ENCODE assay signal across 11 cellular contexts in genomic region chr6:125102901-125103300, GRCh38. TPM values are rescaled to one million over a fixed set of nuclear protein-coding genes. Genes with fewer than 3 reads are reported as not detected.
DNase-seq lines count a peak whose midpoint lies in the region; ATAC-seq, FAIRE-seq and TF ChIP-seq lines count a peak whose summit lies in the region.
"Had no signal": no experiment of that assay in that cellular context is flagged by ENCODE, and none has a peak within 500 bp of the region (broad histone marks: within the 10 kb centered on the region; RNA-seq: fewer than 3 reads in every experiment).

No MANE protein-coding gene starts in this region.

- TF ChIP-seq POLR2A in esophagus muscularis mucosa (IDR thresholded peaks at IDR 0.05; ENCODE audit: low read depth): no peak

- no peaks in the 10 kb centered on the region for H3K36me3 Mint-ChIP-seq in activated CD8-positive, alpha-beta T cell treated with anti-CD3 and anti-CD28 coated beads for 36 hours (ENCODE audit: low read depth)

- no peak overlapping the region for H3K4me3 ChIP-seq in RWPE2 (ENCODE audit: severe bottlenecking)
- no peak overlapping the region for H3K4me3 ChIP-seq in esophagus muscularis mucosa
- no peak overlapping the region for H3K4me3 ChIP-seq in psoas muscle

- DNase-seq in EL (peak; percentile 95), RWPE2 (ENCODE audit: low spot score) (peak; percentile 77), esophagus muscularis mucosa (ENCODE audit: extremely low spot score) (no peak), psoas muscle (no peak), frontal cortex (ENCODE audit: low spot score in 2 of 2) (no peak)
- DNase-seq in activated CD8-positive, alpha-beta T cell treated with anti-CD3 and anti-CD28 coated beads for 36 hours: no peak
- DNase-seq: NCI-H510A; stimulated activated CD4-positive, alpha-beta T cell treated with anti-CD3 and anti-CD28 coated beads, Interleukin-2, amount 100 ng/mL, for 48 hours had no signal

- TF ChIP-seq CTCF in RWPE2 (IDR thresholded peaks at IDR 0.05; ENCODE audit: poor library complexity, severe bottlenecking) (no peak), esophagus muscularis mucosa (IDR thresholded peaks at IDR 0.05) (no peak), psoas muscle (IDR thresholded peaks at IDR 0.05) (no peak)
- TF ChIP-seq CTCF in activated CD8-positive, alpha-beta T cell treated with anti-CD3 and anti-CD28 coated beads for 36 hours (IDR thresholded peaks at IDR 0.05): no peak

- no peak overlapping the region for H3K4me3 Mint-ChIP-seq in activated CD8-positive, alpha-beta T cell treated with anti-CD3 and anti-CD28 coated beads for 36 hours
- H3K4me3 Mint-ChIP-seq: T-helper 2 cell treated with Interferon-gamma antibody and Interleukin-4, amounts not matched to agents 5 μg/mL and 100 μg/mL, for 36 hours had no signal

- no peak overlapping the region for H3K27ac Mint-ChIP-seq in activated CD8-positive, alpha-beta T cell treated with anti-CD3 and anti-CD28 coated beads for 36 hours
- H3K27ac Mint-ChIP-seq: T-helper 2 cell treated with Interferon-gamma antibody and Interleukin-4, amounts not matched to agents 5 μg/mL and 100 μg/mL, for 36 hours had no signal

- CTCF ChIA-PET in activated CD8-positive, alpha-beta T cell treated with anti-CD3 and anti-CD28 coated beads for 36 hours (lab: Charles Lee): interaction anchor here (1.1 kb wide), 1 partner anchor 11 kb away, joined by 3 read pairs; no protein-coding TSS in a partner anchor

- no peaks in the 10 kb centered on the region for H3K9me3 Mint-ChIP-seq in activated CD8-positive, alpha-beta T cell treated with anti-CD3 and anti-CD28 coated beads for 36 hours
- H3K9me3 Mint-ChIP-seq: T-helper 2 cell treated with Interferon-gamma antibody and Interleukin-4, amounts not matched to agents 5 μg/mL and 100 μg/mL, for 36 hours had no signal

- H3K4me1 ChIP-seq in RWPE2 (ENCODE audit: insufficient read depth, poor library complexity, severe bottlenecking): peaks cover 33% of the 10 kb centered on the region
- peaks cover 11 to 55% (median 41%) of the 10 kb centered on the region in 4 donors for H3K4me1 ChIP-seq in esophagus muscularis mucosa
- H3K4me1 ChIP-seq in psoas muscle: no peaks in the 10 kb centered on the region

- ATAC-seq in RWPE2 (ENCODE audit: low read depth) (peak; percentile 95), psoas muscle (peak in 3 of 4 donors; percentile 45 to 62 (median 55)), GM19328 (IDR thresholded peaks at IDR 0.05; ENCODE audit: unreplicated experiment) (no peak), HG03565 (IDR thresholded peaks at IDR 0.05; ENCODE audit: unreplicated experiment) (no peak)
- ATAC-seq in activated CD8-positive, alpha-beta T cell treated with anti-CD3 and anti-CD28 coated beads for 36 hours: no peak

- FAIRE-seq in frontal cortex (lab: Jason Lieb, UNC): no peak

- peaks cover 10% of the 10 kb centered on the region for H3K27me3 Mint-ChIP-seq in activated CD8-positive, alpha-beta T cell treated with anti-CD3 and anti-CD28 coated beads for 36 hours

- no peaks in the 10 kb centered on the region for H3K9me3 ChIP-seq in RWPE2 (ENCODE audit: severe bottlenecking)
- H3K9me3 ChIP-seq in esophagus muscularis mucosa: no peaks in the 10 kb centered on the region
- no peaks in the 10 kb centered on the region for H3K9me3 ChIP-seq in psoas muscle

- intact Hi-C loops in esophagus muscularis mucosa (cut with DNase I) (no loop called here), psoas muscle (cut with DNase I) (no loop called here)
- intact Hi-C loops in activated CD8-positive, alpha-beta T cell treated with anti-CD3 and anti-CD28 coated beads for 36 hours (cut with micrococcal nuclease): no loop called here

- WGBS in esophagus muscularis mucosa: 64% methylated on average over 2 of the region's 2 CpGs
- 69 to 79% (median 70%) methylated on average over 2 of the region's 2 CpGs for WGBS in psoas muscle, 3 donors

- H3K27ac ChIP-seq in RWPE2 (ENCODE audit: poor library complexity, severe bottlenecking) (peak overlapping the region; percentile 92), esophagus muscularis mucosa (replicated peaks in 1 of 4) (peak overlapping the region; percentile 34 to 69 (median 60)), psoas muscle (no peak overlapping the region)

- H3K27me3 ChIP-seq in RWPE2 (ENCODE audit: insufficient read depth, poor library complexity, severe bottlenecking) (no peaks in the 10 kb centered on the region), esophagus muscularis mucosa (no peaks in the 10 kb centered on the region), psoas muscle (ENCODE audit: insufficient read depth in 3 of 3, low read length in 2 of 3) (no peaks in the 10 kb centered on the region)

- POLR2A ChIA-PET in activated CD8-positive, alpha-beta T cell treated with anti-CD3 and anti-CD28 coated beads for 36 hours (lab: Charles Lee): no interaction called here

- H3K4me1 Mint-ChIP-seq in activated CD8-positive, alpha-beta T cell treated with anti-CD3 and anti-CD28 coated beads for 36 hours (ENCODE audit: low read depth): no peaks in the 10 kb centered on the region

- no peak for TF ChIP-seq EP300 in esophagus muscularis mucosa (IDR thresholded peaks at IDR 0.05)

- H3K36me3 ChIP-seq in RWPE2 (ENCODE audit: low read depth): no peaks in the 10 kb centered on the region
- H3K36me3 ChIP-seq in esophagus muscularis mucosa: no peaks in the 10 kb centered on the region
- H3K36me3 ChIP-seq in psoas muscle (ENCODE audit: insufficient read depth in 1 of 2, low read depth in 1 of 2): no peaks in the 10 kb centered on the region

RNA-seq across cellular contexts. Expression of gene TPD52L1, which starts 50.7 kb away (rescaled TPM):
- total RNA-seq in esophagus muscularis mucosa (10 to 100 TPM; 18.7 to 46.4 (median 31.1) TPM), psoas muscle (100 to 1,000 TPM; 106 to 150 (median 136) TPM), frontal cortex (9.4 TPM)
- polyA plus RNA-seq in psoas muscle: 10 to 100 TPM; 51.8 to 98.6 (median 67.4) TPM
- total RNA-seq in activated CD8-positive, alpha-beta T cell treated with anti-CD3 and anti-CD28 coated beads for 36 hours: 1 to 10 TPM in 1 of 2 experiments, under 1 TPM in 1; 0.52 to 1.1 TPM

Comparison
In these comparisons a context has a peak if more than half of its experiments do, and no peak if none do; other contexts are left out.
1. DNase-seq: peak in EL (single experiment) and RWPE2 (single experiment); none in esophagus muscularis mucosa (single experiment), psoas muscle (0 of 2), frontal cortex (0 of 2) and activated CD8-positive, alpha-beta T cell treated with anti-CD3 and anti-CD28 coated beads for 36 hours (single experiment).
2. ATAC-seq: peak in RWPE2 (single experiment) and psoas muscle (3 of 4); none in GM19328 (single experiment), HG03565 (single experiment) and activated CD8-positive, alpha-beta T cell treated with anti-CD3 and anti-CD28 coated beads for 36 hours (single experiment).